29 cellular contexts compared by ENCODE assay signal in the genomic region with DNA sequence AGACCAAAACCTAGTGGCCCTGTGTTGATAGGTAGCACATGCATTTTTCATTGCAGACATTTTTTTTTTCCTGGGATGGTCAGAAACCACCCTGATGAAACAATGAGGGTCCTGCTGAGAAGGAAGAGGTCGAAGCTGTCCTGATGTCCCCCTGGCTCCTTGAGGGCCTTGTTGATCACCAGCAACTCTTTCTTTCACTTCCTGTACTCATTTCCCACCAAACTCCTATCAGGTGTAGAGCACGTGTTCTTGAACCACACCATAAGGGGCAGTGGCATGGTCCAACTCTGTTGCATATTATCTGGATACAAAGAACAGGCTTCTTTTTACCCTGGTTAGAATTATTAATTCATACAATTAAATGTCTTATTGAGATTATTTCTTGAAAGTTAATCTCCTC.
DNase-seq lines count a peak whose midpoint lies in the region; TF ChIP-seq lines count a peak whose summit lies in the region.
"Had no signal": no experiment of that assay in that cellular context is flagged by ENCODE, and none has a peak within 500 bp of the region (broad histone marks: within the 10 kb centered on the region; RNA-seq: fewer than 3 reads in every experiment).

No MANE protein-coding gene starts in this region.

- TF ChIP-seq CTCF in esophagus muscularis mucosa (IDR thresholded peaks at IDR 0.05) = no peak

- no peak for TF ChIP-seq EP300 in esophagus muscularis mucosa (IDR thresholded peaks at IDR 0.05)

- peaks cover 2% of the 10 kb centered on the region for H3K27me3 Mint-ChIP-seq in T-helper 2 cell treated with Interferon-gamma antibody and Interleukin-4, amounts not matched to agents 5 μg/mL and 100 μg/mL, for 36 hours (ENCODE audit: low read depth)
- H3K27me3 Mint-ChIP-seq: B cell; CD4-positive, alpha-beta memory T cell; CD8-positive, alpha-beta memory T cell had no signal

- no peak overlapping the region for H3K4me3 ChIP-seq in esophagus muscularis mucosa
- H3K4me3 ChIP-seq: A549; BLaER1; BLaER1 treated with 17β-estradiol and CSF1 and Interleukin-3, amounts not matched to agents 10 nM and 100 nM had no signal

- H3K4me1 ChIP-seq in esophagus muscularis mucosa = no peaks in the 10 kb centered on the region
- H3K4me1 ChIP-seq: A549; BE2C; BLaER1; BLaER1 treated with 17β-estradiol and CSF1 and Interleukin-3, amounts not matched to agents 10 nM and 100 nM; Caco-2 had no signal

- no peak overlapping the region for H3K27ac ChIP-seq in esophagus muscularis mucosa (replicated peaks in 1 of 4)
- H3K27ac ChIP-seq: 22Rv1; A549; BLaER1; BLaER1 treated with 17β-estradiol and CSF1 and Interleukin-3, amounts not matched to agents 10 nM and 100 nM; C4-2B had no signal

- TF ChIP-seq POLR2A in esophagus muscularis mucosa (IDR thresholded peaks at IDR 0.05; ENCODE audit: low read depth) = no peak

- DNase-seq in esophagus muscularis mucosa (ENCODE audit: extremely low spot score) = peak; percentile 64
- no peak for DNase-seq in T-helper 2 cell treated with Interferon-gamma antibody and Interleukin-4, amounts not matched to agents 5 μg/mL and 100 μg/mL, for 36 hours (ENCODE audit: low spot score)
- DNase-seq: 8988T; ACHN; AML-193; BE2C; C1 segment of cervical spinal cord; Caco-2; Calu3; CD4-positive, alpha-beta memory T cell; CD4-positive, alpha-beta T cell; CD4-positive, CD25-positive, alpha-beta regulatory T cell; CD8-positive, alpha-beta memory T cell; CD8-positive, alpha-beta T cell; COR-L47; DMS 273 treated with DMSO at 0.1 percent for 48 hours; DMS153; DMS53; DMS79; DMS79 treated with DMSO at 0.1 percent for 48 hours; DND-41; EL had no signal

- H3K36me3 ChIP-seq in esophagus muscularis mucosa = no peaks in the 10 kb centered on the region
- H3K36me3 ChIP-seq: BE2C; BLaER1; BLaER1 treated with 17β-estradiol and CSF1 and Interleukin-3, amounts not matched to agents 10 nM and 100 nM had no signal

- intact Hi-C loops in esophagus muscularis mucosa (cut with DNase I) = no loop called here

- H3K9me3 Mint-ChIP-seq in T-helper 2 cell treated with Interferon-gamma antibody and Interleukin-4, amounts not matched to agents 5 μg/mL and 100 μg/mL, for 36 hours = no peaks in the 10 kb centered on the region
- H3K9me3 Mint-ChIP-seq: CD4-positive, alpha-beta T cell; CD8-positive, alpha-beta T cell had no signal

- no peak overlapping the region for H3K27ac Mint-ChIP-seq in T-helper 2 cell treated with Interferon-gamma antibody and Interleukin-4, amounts not matched to agents 5 μg/mL and 100 μg/mL, for 36 hours
- H3K27ac Mint-ChIP-seq: B cell; CD4-positive, alpha-beta memory T cell; CD4-positive, alpha-beta T cell; CD4-positive, CD25-positive, alpha-beta regulatory T cell; CD8-positive, alpha-beta memory T cell; CD8-positive, alpha-beta T cell had no signal

- H3K36me3 Mint-ChIP-seq in T-helper 2 cell treated with Interferon-gamma antibody and Interleukin-4, amounts not matched to agents 5 μg/mL and 100 μg/mL, for 36 hours (ENCODE audit: low read depth) = no peaks in the 10 kb centered on the region
- H3K36me3 Mint-ChIP-seq: CD14-positive monocyte; CD4-positive, alpha-beta memory T cell; CD4-positive, CD25-positive, alpha-beta regulatory T cell; CD8-positive, alpha-beta memory T cell; CD8-positive, alpha-beta T cell had no signal

- H3K4me3 Mint-ChIP-seq in T-helper 2 cell treated with Interferon-gamma antibody and Interleukin-4, amounts not matched to agents 5 μg/mL and 100 μg/mL, for 36 hours = no peak overlapping the region
- H3K4me3 Mint-ChIP-seq: B cell; CD14-positive monocyte; CD4-positive, alpha-beta memory T cell; CD4-positive, alpha-beta T cell; CD4-positive, CD25-positive, alpha-beta regulatory T cell; CD8-positive, alpha-beta memory T cell; CD8-positive, alpha-beta T cell had no signal

- 91% methylated on average over 2 of the region's 2 CpGs for WGBS in esophagus muscularis mucosa

- no peaks in the 10 kb centered on the region for H3K4me1 Mint-ChIP-seq in T-helper 2 cell treated with Interferon-gamma antibody and Interleukin-4, amounts not matched to agents 5 μg/mL and 100 μg/mL, for 36 hours (ENCODE audit: low read depth)
- H3K4me1 Mint-ChIP-seq: B cell; CD14-positive monocyte; CD4-positive, alpha-beta memory T cell; CD4-positive, CD25-positive, alpha-beta regulatory T cell; CD8-positive, alpha-beta memory T cell had no signal

- no peaks in the 10 kb centered on the region for H3K9me3 ChIP-seq in esophagus muscularis mucosa
- H3K9me3 ChIP-seq: A549; BE2C; BLaER1; BLaER1 treated with 17β-estradiol and CSF1 and Interleukin-3, amounts not matched to agents 10 nM and 100 nM; Caco-2 had no signal

- H3K27me3 ChIP-seq in esophagus muscularis mucosa = no peaks in the 10 kb centered on the region
- H3K27me3 ChIP-seq: BE2C; BLaER1; BLaER1 treated with 17β-estradiol and CSF1 and Interleukin-3, amounts not matched to agents 10 nM and 100 nM had no signal
